Comparison of ENCODE assay signal across 1 cellular context in genomic region chr3:150064952-150065351, GRCh38.
TF ChIP-seq lines count a peak whose summit lies in the region.

No MANE protein-coding gene starts in this region.

TF ChIP-seq in IMR-90, 13 proteins besides CTCF, POLR2A, EP300 and RAD21 (continued from another document):
- peak; percentile 19; the same call in 1 of the 2 replicates for TF ChIP-seq USF2 (IDR thresholded peaks at IDR 0.05; ENCODE audit: low read depth, low read length)
- TF ChIP-seq NFE2L2 (IDR thresholded peaks at IDR 0.05; ENCODE audit: low read depth, low read length), result no peak
- TF ChIP-seq BHLHE40 (IDR thresholded peaks at IDR 0.05; ENCODE audit: low read depth, low read length), result no peak
TF ChIP-seq in IMR-90: peak in this region for 1.
